37 cellular contexts compared by ENCODE assay signal in genomic region chr4:139905489-139905888, GRCh38.
"Had no signal": no experiment of that assay in that cellular context is flagged by ENCODE, and none has a peak within 500 bp of the region (broad histone marks: within the 10 kb centered on the region; RNA-seq: fewer than 3 reads in every experiment).

No MANE protein-coding gene starts in this region.

- H3K4me1 Mint-ChIP-seq: activated naive CD4-positive, alpha-beta T cell treated with anti-CD3 and anti-CD28 coated beads, Interleukin-2, amount 50 U/mL, for 24 hours; activated T-helper 17 cell treated with anti-CD3 and anti-CD28 coated beads, Interleukin-2, amount 50 U/mL, for 72 hours; central memory CD8-positive, alpha-beta T cell had no signal

- H3K4me3 Mint-ChIP-seq: activated naive CD4-positive, alpha-beta T cell treated with anti-CD3 and anti-CD28 coated beads for 36 hours; activated naive CD4-positive, alpha-beta T cell treated with anti-CD3 and anti-CD28 coated beads, Interleukin-2, amount 10 ng/mL, durations not matched to agents 7 days and 5 days; activated naive CD4-positive, alpha-beta T cell treated with anti-CD3 and anti-CD28 coated beads, Interleukin-2, amount 50 U/mL, for 24 hours; activated naive CD8-positive, alpha-beta T cell; activated naive CD8-positive, alpha-beta T cell treated with anti-CD3 and anti-CD28 coated beads for 36 hours; activated naive CD8-positive, alpha-beta T cell treated with anti-CD3 and anti-CD28 coated beads, Interleukin-2, amount 10 ng/mL, durations not matched to agents 7 days and 5 days; activated naive CD8-positive, alpha-beta T cell treated with anti-CD3 and anti-CD28 coated beads, Interleukin-2, amount 50 U/mL, for 24 hours; activated T-cell treated with anti-CD3 and anti-CD28 coated beads, Interleukin-2, amount 50 U/mL, for 24 hours; activated T-cell treated with anti-CD3 and anti-CD28 coated beads, Interleukin-2, amount 50 U/mL, for 4 hours; activated T-cell treated with anti-CD3 and anti-CD28 coated beads, Interleukin-2, amount 50 U/mL, for 72 hours; activated T-helper 1 cell treated with anti-CD3 and anti-CD28 coated beads, Interleukin-12 subunit alpha, Interleukin-12 subunit beta, Interleukin-2, Interleukin-4 antibody, amounts not matched to agents 30 ng/mL and 10 ng/mL and 1 ng/mL, durations not matched to agents 14 hours and 24 hours and 36 hours; activated T-helper 17 cell treated with anti-CD3 and anti-CD28 coated beads, Interleukin-2, amount 50 U/mL, for 72 hours; brain; central memory CD8-positive, alpha-beta T cell had no signal

- H3K4me3 ChIP-seq: adrenal gland, ascending aorta, body of pancreas, breast epithelium, cardiac muscle cell had no signal

- H3K27ac ChIP-seq: adrenal gland, ascending aorta, brain microvascular endothelial cell, breast epithelium, cardiac muscle cell had no signal

- H3K36me3 ChIP-seq: adrenal gland, ascending aorta, brain microvascular endothelial cell, breast epithelium, cardiac muscle cell had no signal

- H3K36me3 Mint-ChIP-seq: activated naive CD4-positive, alpha-beta T cell treated with anti-CD3 and anti-CD28 coated beads, Interleukin-2, amount 10 ng/mL, durations not matched to agents 7 days and 5 days had no signal

- H3K27ac Mint-ChIP-seq: activated naive CD4-positive, alpha-beta T cell treated with anti-CD3 and anti-CD28 coated beads for 36 hours; activated naive CD4-positive, alpha-beta T cell treated with anti-CD3 and anti-CD28 coated beads, Interleukin-2, amount 10 ng/mL, durations not matched to agents 7 days and 5 days; activated naive CD4-positive, alpha-beta T cell treated with anti-CD3 and anti-CD28 coated beads, Interleukin-2, amount 50 U/mL, for 24 hours; activated naive CD8-positive, alpha-beta T cell; activated naive CD8-positive, alpha-beta T cell treated with anti-CD3 and anti-CD28 coated beads for 36 hours; activated naive CD8-positive, alpha-beta T cell treated with anti-CD3 and anti-CD28 coated beads, Interleukin-2, amount 10 ng/mL, durations not matched to agents 7 days and 5 days; activated naive CD8-positive, alpha-beta T cell treated with anti-CD3 and anti-CD28 coated beads, Interleukin-2, amount 50 U/mL, for 24 hours; activated T-cell treated with anti-CD3 and anti-CD28 coated beads, Interleukin-2, amount 50 U/mL, for 24 hours; activated T-cell treated with anti-CD3 and anti-CD28 coated beads, Interleukin-2, amount 50 U/mL, for 72 hours; activated T-helper 1 cell treated with anti-CD3 and anti-CD28 coated beads, Interleukin-12 subunit alpha, Interleukin-12 subunit beta, Interleukin-2, Interleukin-4 antibody, amounts not matched to agents 30 ng/mL and 10 ng/mL and 1 ng/mL, durations not matched to agents 14 hours and 24 hours and 36 hours; activated T-helper 17 cell treated with anti-CD3 and anti-CD28 coated beads, Interleukin-2, amount 50 U/mL, for 72 hours; activated T-helper 2 cell treated with anti-CD3 and anti-CD28 coated beads, Interferon-gamma antibody, Interleukin-2, Interleukin-4, amounts not matched to agents 10 μg/mL and 5 μg/mL and 100 μg/mL, durations not matched to agents 14 hours and 24 hours and 36 hours; brain had no signal

- H3K9me3 ChIP-seq: adrenal gland, ascending aorta, body of pancreas, breast epithelium had no signal

- DNase-seq: activated effector memory CD4-positive, alpha-beta T cell treated with anti-CD3 and anti-CD28 coated beads, Interleukin-2, amount 50 U/mL, for 16 hours; activated effector memory CD4-positive, alpha-beta T cell treated with Interleukin-2 at 50 U/mL for 16 hours; activated gamma-delta T cell; activated gamma-delta T cell treated with Interleukin-2 at 50 U/mL for 16 hours; activated naive CD4-positive, alpha-beta T cell; activated naive CD4-positive, alpha-beta T cell treated with anti-CD3 and anti-CD28 coated beads for 36 hours; activated naive CD4-positive, alpha-beta T cell treated with anti-CD3 and anti-CD28 coated beads, Interleukin-2, amount 10 ng/mL, durations not matched to agents 7 days and 5 days; activated naive CD4-positive, alpha-beta T cell treated with anti-CD3 and anti-CD28 coated beads, Interleukin-2, amount 50 U/mL, for 16 hours; activated naive CD4-positive, alpha-beta T cell treated with Interleukin-2 at 50 U/mL for 16 hours; activated naive CD8-positive, alpha-beta T cell treated with anti-CD3 and anti-CD28 coated beads for 36 hours; activated naive CD8-positive, alpha-beta T cell treated with anti-CD3 and anti-CD28 coated beads, Interleukin-2, amount 10 ng/mL, durations not matched to agents 7 days and 5 days; activated naive CD8-positive, alpha-beta T cell treated with anti-CD3 and anti-CD28 coated beads, Interleukin-2, amount 50 U/mL, for 24 hours; activated T-cell treated with anti-CD3 and anti-CD28 coated beads, Interleukin-2, amount 50 U/mL, for 1 hour; activated T-cell treated with anti-CD3 and anti-CD28 coated beads, Interleukin-2, amount 50 U/mL, for 24 hours; activated T-cell treated with anti-CD3 and anti-CD28 coated beads, Interleukin-2, amount 50 U/mL, for 4 hours; activated T-cell treated with anti-CD3 and anti-CD28 coated beads, Interleukin-2, amount 50 U/mL, for 48 hours; activated T-cell treated with anti-CD3 and anti-CD28 coated beads, Interleukin-2, amount 50 U/mL, for 72 hours; adrenal gland; amniotic stem cell; amygdala; anterior cingulate cortex; aorta; body of pancreas; brain microvascular endothelial cell; caudate nucleus; central memory CD4-positive, alpha-beta T cell; cerebellar nuclear complex had no signal

- H3K27me3 Mint-ChIP-seq: activated naive CD4-positive, alpha-beta T cell treated with anti-CD3 and anti-CD28 coated beads, Interleukin-2, amount 10 ng/mL, durations not matched to agents 7 days and 5 days; activated naive CD4-positive, alpha-beta T cell treated with anti-CD3 and anti-CD28 coated beads, Interleukin-2, amount 50 U/mL, for 24 hours; activated naive CD8-positive, alpha-beta T cell; activated naive CD8-positive, alpha-beta T cell treated with anti-CD3 and anti-CD28 coated beads for 36 hours; activated naive CD8-positive, alpha-beta T cell treated with anti-CD3 and anti-CD28 coated beads, Interleukin-2, amount 10 ng/mL, durations not matched to agents 7 days and 5 days; activated naive CD8-positive, alpha-beta T cell treated with anti-CD3 and anti-CD28 coated beads, Interleukin-2, amount 50 U/mL, for 24 hours; activated T-cell treated with anti-CD3 and anti-CD28 coated beads, Interleukin-2, amount 50 U/mL, for 24 hours; brain had no signal

- H3K9me3 Mint-ChIP-seq: activated naive CD4-positive, alpha-beta T cell treated with anti-CD3 and anti-CD28 coated beads for 36 hours; activated naive CD4-positive, alpha-beta T cell treated with anti-CD3 and anti-CD28 coated beads, Interleukin-2, amount 10 ng/mL, durations not matched to agents 7 days and 5 days; activated naive CD4-positive, alpha-beta T cell treated with anti-CD3 and anti-CD28 coated beads, Interleukin-2, amount 50 U/mL, for 24 hours; activated naive CD8-positive, alpha-beta T cell treated with anti-CD3 and anti-CD28 coated beads, Interleukin-2, amount 50 U/mL, for 24 hours; activated T-cell treated with anti-CD3 and anti-CD28 coated beads, Interleukin-2, amount 50 U/mL, for 24 hours had no signal

- H3K4me1 ChIP-seq: breast epithelium had no signal
